Comparison of ENCODE assay signal across 8 cellular contexts in genomic region chrY:13704039-13704930, GRCh38. TPM values are rescaled to one million over a fixed set of nuclear protein-coding genes. Genes with fewer than 3 reads are reported as not detected.
DNase-seq lines count a peak whose midpoint lies in the region; ATAC-seq and TF ChIP-seq lines count a peak whose summit lies in the region.

No MANE protein-coding gene starts in this region.

- peak overlapping the region; percentile 95 for H3K27ac Mint-ChIP-seq in activated CD4-positive, alpha-beta T cell treated with anti-CD3 and anti-CD28 coated beads, Interleukin-2, amount 10 ng/mL, durations not matched to agents 24 days and 14 days

- H3K27me3 ChIP-seq in heart left ventricle: no peaks in the 10 kb centered on the region
- H3K27me3 ChIP-seq in testis: no peaks in the 10 kb centered on the region

- no peaks in the 10 kb centered on the region for H3K9me3 ChIP-seq in heart left ventricle
- no peaks in the 10 kb centered on the region for H3K9me3 ChIP-seq in testis

- no peaks in the 10 kb centered on the region for H3K27me3 Mint-ChIP-seq in activated T-cell treated with anti-CD3 and anti-CD28 coated beads, Interleukin-2, amount 50 U/mL, for 4 hours (ENCODE audit: low read depth)
- no peaks in the 10 kb centered on the region for H3K27me3 Mint-ChIP-seq in activated CD4-positive, alpha-beta T cell treated with anti-CD3 and anti-CD28 coated beads, Interleukin-2, amount 10 ng/mL, durations not matched to agents 24 days and 14 days

- H3K36me3 Mint-ChIP-seq in activated T-cell treated with anti-CD3 and anti-CD28 coated beads, Interleukin-2, amount 50 U/mL, for 4 hours (ENCODE audit: insufficient read depth): no peaks in the 10 kb centered on the region
- no peaks in the 10 kb centered on the region for H3K36me3 Mint-ChIP-seq in activated CD4-positive, alpha-beta T cell treated with anti-CD3 and anti-CD28 coated beads, Interleukin-2, amount 10 ng/mL, durations not matched to agents 24 days and 14 days (ENCODE audit: low read depth)

- H3K4me3 Mint-ChIP-seq in activated T-cell treated with anti-CD3 and anti-CD28 coated beads, Interleukin-2, amount 50 U/mL, for 4 hours: peak overlapping the region; percentile 87
- H3K4me3 Mint-ChIP-seq in activated CD4-positive, alpha-beta T cell treated with anti-CD3 and anti-CD28 coated beads, Interleukin-2, amount 10 ng/mL, durations not matched to agents 24 days and 14 days: peak overlapping the region; percentile 88

- ATAC-seq in activated T-cell treated with anti-CD3 and anti-CD28 coated beads, Interleukin-2, amount 50 U/mL, for 4 hours: peak in 1 of 2 donors; percentile 29
- peak in 2 of 4 donors; percentile 65 to 66 for ATAC-seq in heart left ventricle
- ATAC-seq in HG03108 (IDR thresholded peaks at IDR 0.05; ENCODE audit: unreplicated experiment): no peak
- no peak for ATAC-seq in esophagus mucosa

- H3K4me3 ChIP-seq in heart left ventricle (peak overlapping the region in 7 of 12 donors; percentile 40 to 70 (median 60)), testis (peak overlapping the region; percentile 49 to 65)

- H3K27ac ChIP-seq in heart left ventricle (peak overlapping the region in 7 of 12 donors; percentile 84 to 96 (median 89)), testis (peak overlapping the region; percentile 82 to 83)

- TF ChIP-seq POLR2A in heart left ventricle (IDR thresholded peaks at IDR 0.05): no peak
- no peak for TF ChIP-seq POLR2A in testis (IDR thresholded peaks at IDR 0.05)

- H3K9me3 Mint-ChIP-seq in activated T-cell treated with anti-CD3 and anti-CD28 coated beads, Interleukin-2, amount 50 U/mL, for 4 hours: no peaks in the 10 kb centered on the region
- no peaks in the 10 kb centered on the region for H3K9me3 Mint-ChIP-seq in activated CD4-positive, alpha-beta T cell treated with anti-CD3 and anti-CD28 coated beads, Interleukin-2, amount 10 ng/mL, durations not matched to agents 24 days and 14 days

- 0 to 2% methylated on average over 32 of the region's 32 CpGs; no CpG with 5 or more reads in 2 of the 4 donors for WGBS in heart left ventricle, 4 donors
- WGBS in testis, 2 donors: 0% methylated on average over 29 to 32 of the region's 32 CpGs

- intact Hi-C loops in activated CD4-positive, alpha-beta T cell treated with anti-CD3 and anti-CD28 coated beads, Interleukin-2, amount 10 ng/mL, durations not matched to agents 24 days and 14 days (cut with micrococcal nuclease): loop anchor here (2.0 to 10.0 kb wide), 5 partner anchors 48 to 799 kb away; partner anchors contain the start of gene DDX3Y
- intact Hi-C loops in heart left ventricle (cut with DNase I): loop anchor here in 1 of 10 donors (10.0 kb wide), 1 partner anchor 269 kb away; no protein-coding TSS in a partner anchor
- intact Hi-C loops in testis (cut with DNase I; ENCODE audit: low total_unique reads): no loop called here

- TF ChIP-seq CTCF in heart left ventricle (IDR thresholded peaks at IDR 0.05): peak in 1 of 12 donors; percentile 5
- TF ChIP-seq CTCF in testis (IDR thresholded peaks at IDR 0.05): no peak

- H3K4me1 Mint-ChIP-seq in activated T-cell treated with anti-CD3 and anti-CD28 coated beads, Interleukin-2, amount 50 U/mL, for 4 hours (ENCODE audit: low read depth): peaks cover 8% of the 10 kb centered on the region
- peaks cover 10% of the 10 kb centered on the region for H3K4me1 Mint-ChIP-seq in activated CD4-positive, alpha-beta T cell treated with anti-CD3 and anti-CD28 coated beads, Interleukin-2, amount 10 ng/mL, durations not matched to agents 24 days and 14 days

- H3K36me3 ChIP-seq in heart left ventricle (no peaks in the 10 kb centered on the region), testis (ENCODE audit: low read depth, missing control alignments) (no peaks in the 10 kb centered on the region)

- H3K4me1 ChIP-seq in heart left ventricle (peaks cover 0 to 10% (median 0%) of the 10 kb centered on the region in 12 donors), testis (no peaks in the 10 kb centered on the region)

- no peak for DNase-seq in activated T-cell treated with anti-CD3 and anti-CD28 coated beads, Interleukin-2, amount 50 U/mL, for 4 hours
- DNase-seq in activated T-cell treated with anti-CD3 and anti-CD28 coated beads for 4 hours (no peak), heart left ventricle (peak in 3 of 5 donors; percentile 25 to 54 (median 26)), testis (peak; percentile 37), ecto neural progenitor cell (ENCODE audit: low spot score) (no peak)
- DNase-seq in activated CD4-positive, alpha-beta T cell treated with anti-CD3 and anti-CD28 coated beads, Interleukin-2, amount 10 ng/mL, durations not matched to agents 24 days and 14 days: peak; percentile 70

RNA-seq across cellular contexts. Expression of gene TMSB4Y, which starts 0.6 kb away (rescaled TPM):
- total RNA-seq in activated T-cell treated with anti-CD3 and anti-CD28 coated beads, Interleukin-2, amount 50 U/mL, for 4 hours: 1 to 10 TPM in 2 of 3 donors, not detected in 1; 1.0 to 1.3 TPM
- 0.85 and 1.3 TPM in 2 replicates for total RNA-seq in activated CD4-positive, alpha-beta T cell treated with anti-CD3 and anti-CD28 coated beads, Interleukin-2, amount 10 ng/mL, durations not matched to agents 24 days and 14 days
- 1 to 10 TPM in 2 of 9 donors, under 1 TPM in 2, not detected in 5; 0.93 to 2.2 (median 1.1) TPM for total RNA-seq in heart left ventricle
- polyA plus RNA-seq in heart left ventricle: under 1 TPM; 0.53 to 0.65 TPM
- total RNA-seq in testis: 1 to 10 TPM; 9.1 to 9.7 TPM
- 4.0 TPM for polyA plus RNA-seq in testis (ENCODE audit: insufficient read depth, low read depth, low replicate concordance)
- not detected for total RNA-seq in esophagus mucosa

Comparison
In these comparisons a context has a peak if more than half of its experiments do, and no peak if none do; other contexts are left out.
1. DNase-seq: peak in activated CD4-positive, alpha-beta T cell treated with anti-CD3 and anti-CD28 coated beads, Interleukin-2, amount 10 ng/mL, durations not matched to agents 24 days and 14 days (single experiment), heart left ventricle (3 of 5) and testis (single experiment); none in activated T-cell treated with anti-CD3 and anti-CD28 coated beads, Interleukin-2, amount 50 U/mL, for 4 hours (single experiment), activated T-cell treated with anti-CD3 and anti-CD28 coated beads for 4 hours (single experiment) and ecto neural progenitor cell (single experiment).